Comparison of ENCODE assay signal across 11 cellular contexts in the genomic region with DNA sequence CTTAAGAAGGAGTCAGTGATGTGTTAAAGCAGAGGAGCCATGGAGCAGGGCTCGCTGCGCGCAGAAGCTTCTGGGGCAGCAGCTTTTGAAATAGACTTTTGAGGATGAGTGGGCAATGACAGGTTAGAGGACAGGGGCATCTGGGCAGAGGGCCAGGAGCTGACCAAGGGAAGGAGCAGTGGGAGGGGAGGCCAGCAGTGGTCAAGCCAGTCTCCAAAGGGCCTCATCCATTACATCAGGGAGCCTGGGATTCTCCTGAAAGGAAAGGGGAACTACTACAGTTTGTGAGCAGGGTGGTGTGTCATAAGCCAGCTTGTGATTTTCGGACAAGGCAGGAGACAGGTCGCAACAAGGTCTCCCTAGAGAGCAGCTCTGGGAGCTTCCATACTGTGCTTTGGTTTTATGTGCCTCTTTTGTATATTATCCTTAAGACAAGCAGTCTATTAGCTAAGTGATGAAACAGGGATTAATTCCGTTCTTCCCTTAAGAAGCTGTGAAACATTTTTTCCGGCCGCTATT. TPM values are rescaled to one million over a fixed set of nuclear protein-coding genes. Genes with fewer than 3 reads are reported as not detected.
DNase-seq lines count a peak whose midpoint lies in the region; ATAC-seq and TF ChIP-seq lines count a peak whose summit lies in the region.
"Had no signal": no experiment of that assay in that cellular context is flagged by ENCODE, and none has a peak within 500 bp of the region (broad histone marks: within the 10 kb centered on the region; RNA-seq: fewer than 3 reads in every experiment).

No MANE protein-coding gene starts in this region.

- DNase-seq in activated CD4-positive, alpha-beta T cell treated with anti-CD3 and anti-CD28 coated beads, Interleukin-2, amount 10 ng/mL, durations not matched to agents 24 days and 14 days: no peak
- no peak for DNase-seq in activated CD4-positive, alpha-beta T cell treated with anti-CD3 and anti-CD28 coated beads, Interleukin-2, amount 10 ng/mL, durations not matched to agents 7 days and 5 days
- no peak for DNase-seq in T-helper 17 cell
- DNase-seq in fibroblast of villous mesenchyme (ENCODE audit: low read depth): peak; percentile 38
- no peak for DNase-seq in spleen
- no peak for DNase-seq in NCI-H128 (lab: John Stamatoyannopoulos, UW; ENCODE audit: unreplicated experiment)
- no peak for DNase-seq in UCSD-AML1 (lab: John Stamatoyannopoulos, UW; ENCODE audit: unreplicated experiment)
- DNase-seq in hippocampal formation (lab: John Stamatoyannopoulos, UW): no peak
- DNase-seq: naive B cell, NCI-H1436 treated with DMSO at 0.1 percent for 48 hours had no signal

- H3K4me3 Mint-ChIP-seq in activated CD4-positive, alpha-beta T cell treated with anti-CD3 and anti-CD28 coated beads, Interleukin-2, amount 10 ng/mL, durations not matched to agents 24 days and 14 days: no peak overlapping the region
- H3K4me3 Mint-ChIP-seq in activated CD4-positive, alpha-beta T cell treated with anti-CD3 and anti-CD28 coated beads, Interleukin-2, amount 10 ng/mL, durations not matched to agents 7 days and 5 days: no peak overlapping the region
- H3K4me3 Mint-ChIP-seq in T-helper 17 cell: peak overlapping the region; percentile 79
- H3K4me3 Mint-ChIP-seq: naive B cell had no signal

- peaks cover 0 to 20% (median 6%) of the 10 kb centered on the region in 6 donors for H3K4me1 ChIP-seq in spleen

- TF ChIP-seq POLR2A in spleen (IDR thresholded peaks at IDR 0.05): no peak

- CTCF ChIA-PET in activated CD4-positive, alpha-beta T cell treated with anti-CD3 and anti-CD28 coated beads, Interleukin-2, amount 10 ng/mL, durations not matched to agents 7 days and 5 days (lab: Charles Lee): interaction anchor here (0.6 to 1.1 kb wide), 4 partner anchors 8 to 58 kb away, joined by 3 to 4 read pairs (median 3); a partner anchor contains a TSS

- H3K9me3 ChIP-seq in T-helper 17 cell (ENCODE audit: control insufficient read depth, low read length, poor library complexity, severe bottlenecking) (no peaks in the 10 kb centered on the region), spleen (no peaks in the 10 kb centered on the region)
- H3K9me3 ChIP-seq: tibial nerve had no signal

- no peaks in the 10 kb centered on the region for H3K36me3 ChIP-seq in spleen
- H3K36me3 ChIP-seq: tibial nerve had no signal

- POLR2A ChIA-PET in activated CD4-positive, alpha-beta T cell treated with anti-CD3 and anti-CD28 coated beads, Interleukin-2, amount 10 ng/mL, durations not matched to agents 7 days and 5 days (lab: Charles Lee): no interaction called here

- 87 to 94% (median 91%) methylated on average over 8 of the region's 8 CpGs for WGBS in spleen, 5 donors

- H3K9me3 Mint-ChIP-seq in activated CD4-positive, alpha-beta T cell treated with anti-CD3 and anti-CD28 coated beads, Interleukin-2, amount 10 ng/mL, durations not matched to agents 24 days and 14 days: no peaks in the 10 kb centered on the region
- H3K9me3 Mint-ChIP-seq in activated CD4-positive, alpha-beta T cell treated with anti-CD3 and anti-CD28 coated beads, Interleukin-2, amount 10 ng/mL, durations not matched to agents 7 days and 5 days: peaks cover 2% of the 10 kb centered on the region
- H3K9me3 Mint-ChIP-seq: naive B cell had no signal

- TF ChIP-seq CTCF in fibroblast of villous mesenchyme (IDR thresholded peaks at IDR 0.05; ENCODE audit: insufficient read depth, low read depth, low read length): no peak
- TF ChIP-seq CTCF in spleen (IDR thresholded peaks at IDR 0.05 in 8 of 11, conservative IDR thresholded peaks at IDR 0.05 in 3 of 11): no peak

- intact Hi-C loops in activated CD4-positive, alpha-beta T cell treated with anti-CD3 and anti-CD28 coated beads, Interleukin-2, amount 10 ng/mL, durations not matched to agents 24 days and 14 days (cut with micrococcal nuclease): loop anchor here (2.0 kb wide), 1 partner anchor 58 kb away; a partner anchor contains a TSS
- intact Hi-C loops in spleen (cut with DNase I; ENCODE audit: low total_unique reads): no loop called here

- H3K27ac Mint-ChIP-seq in activated CD4-positive, alpha-beta T cell treated with anti-CD3 and anti-CD28 coated beads, Interleukin-2, amount 10 ng/mL, durations not matched to agents 24 days and 14 days: peak overlapping the region; percentile 73
- no peak overlapping the region for H3K27ac Mint-ChIP-seq in activated CD4-positive, alpha-beta T cell treated with anti-CD3 and anti-CD28 coated beads, Interleukin-2, amount 10 ng/mL, durations not matched to agents 7 days and 5 days
- H3K27ac Mint-ChIP-seq in T-helper 17 cell: peak overlapping the region; percentile 93

- H3K27me3 ChIP-seq in spleen (replicated peaks in 1 of 7): no peaks in the 10 kb centered on the region
- H3K27me3 ChIP-seq: tibial nerve had no signal

- H3K4me1 Mint-ChIP-seq in activated CD4-positive, alpha-beta T cell treated with anti-CD3 and anti-CD28 coated beads, Interleukin-2, amount 10 ng/mL, durations not matched to agents 24 days and 14 days: peaks cover 23% of the 10 kb centered on the region
- H3K4me1 Mint-ChIP-seq in activated CD4-positive, alpha-beta T cell treated with anti-CD3 and anti-CD28 coated beads, Interleukin-2, amount 10 ng/mL, durations not matched to agents 7 days and 5 days: peaks cover 31% of the 10 kb centered on the region
- H3K4me1 Mint-ChIP-seq in T-helper 17 cell: peaks cover 49% of the 10 kb centered on the region
- H3K4me1 Mint-ChIP-seq: naive B cell had no signal

- ATAC-seq in T-helper 17 cell: no peak

- H3K27me3 Mint-ChIP-seq in activated CD4-positive, alpha-beta T cell treated with anti-CD3 and anti-CD28 coated beads, Interleukin-2, amount 10 ng/mL, durations not matched to agents 24 days and 14 days: no peaks in the 10 kb centered on the region
- no peaks in the 10 kb centered on the region for H3K27me3 Mint-ChIP-seq in activated CD4-positive, alpha-beta T cell treated with anti-CD3 and anti-CD28 coated beads, Interleukin-2, amount 10 ng/mL, durations not matched to agents 7 days and 5 days
- H3K27me3 Mint-ChIP-seq in T-helper 17 cell: no peaks in the 10 kb centered on the region

- peak overlapping the region in 7 of 8 donors; percentile 37 to 72 (median 65) for H3K27ac ChIP-seq in spleen

- no peak overlapping the region for H3K4me3 ChIP-seq in fibroblast of villous mesenchyme (ENCODE audit: low read depth, low read length)
- H3K4me3 ChIP-seq in spleen: no peak overlapping the region

- H3K36me3 Mint-ChIP-seq in activated CD4-positive, alpha-beta T cell treated with anti-CD3 and anti-CD28 coated beads, Interleukin-2, amount 10 ng/mL, durations not matched to agents 24 days and 14 days (ENCODE audit: low read depth): no peaks in the 10 kb centered on the region
- H3K36me3 Mint-ChIP-seq in activated CD4-positive, alpha-beta T cell treated with anti-CD3 and anti-CD28 coated beads, Interleukin-2, amount 10 ng/mL, durations not matched to agents 7 days and 5 days (ENCODE audit: low read depth): peaks cover 3% of the 10 kb centered on the region
- H3K36me3 Mint-ChIP-seq in T-helper 17 cell (ENCODE audit: low read depth): peaks cover 3% of the 10 kb centered on the region
- H3K36me3 Mint-ChIP-seq: naive B cell had no signal

RNA-seq across cellular contexts. Expression of a gene that starts 46.6 kb away (rescaled TPM):
- total RNA-seq in activated CD4-positive, alpha-beta T cell treated with anti-CD3 and anti-CD28 coated beads, Interleukin-2, amount 10 ng/mL, durations not matched to agents 24 days and 14 days: 0.45 and 0.58 TPM in 2 replicates
- total RNA-seq in activated CD4-positive, alpha-beta T cell treated with anti-CD3 and anti-CD28 coated beads, Interleukin-2, amount 10 ng/mL, durations not matched to agents 7 days and 5 days: not detected
- total RNA-seq in T-helper 17 cell: 1 to 10 TPM; 1.3 to 1.6 TPM
- total RNA-seq in fibroblast of villous mesenchyme: not detected in 2 replicates
- 1 to 10 TPM in 2 of 7 donors, under 1 TPM in 3, not detected in 2; 0.30 to 2.3 (median 0.89) TPM for total RNA-seq in spleen
- polyA plus RNA-seq in spleen: 1 to 10 TPM in 1 of 3 donors, under 1 TPM in 2; 0.26 to 1.1 (median 0.33) TPM

RNA-seq across cellular contexts. Expression of a gene that starts 51.7 kb away (rescaled TPM):
- total RNA-seq in activated CD4-positive, alpha-beta T cell treated with anti-CD3 and anti-CD28 coated beads, Interleukin-2, amount 10 ng/mL, durations not matched to agents 24 days and 14 days: 0.05 and 0.24 TPM in 2 replicates
- not detected for total RNA-seq in activated CD4-positive, alpha-beta T cell treated with anti-CD3 and anti-CD28 coated beads, Interleukin-2, amount 10 ng/mL, durations not matched to agents 7 days and 5 days
- total RNA-seq in T-helper 17 cell (under 1 TPM; 0.60 to 0.65 TPM), fibroblast of villous mesenchyme (not detected in 2 replicates), spleen (not detected)
- under 1 TPM; 0.04 to 0.08 (median 0.06) TPM for polyA plus RNA-seq in spleen

RNA-seq across cellular contexts. Expression of a gene that starts 58.3 kb away (rescaled TPM):
- total RNA-seq in activated CD4-positive, alpha-beta T cell treated with anti-CD3 and anti-CD28 coated beads, Interleukin-2, amount 10 ng/mL, durations not matched to agents 24 days and 14 days: 51.5 and 54.8 TPM in 2 replicates
- total RNA-seq in activated CD4-positive, alpha-beta T cell treated with anti-CD3 and anti-CD28 coated beads, Interleukin-2, amount 10 ng/mL, durations not matched to agents 7 days and 5 days: 10 to 100 TPM; 80.4 to 88.0 TPM
- total RNA-seq in T-helper 17 cell: 100 to 1,000 TPM; 116 to 127 TPM
- total RNA-seq in fibroblast of villous mesenchyme: 80.9 and 94.6 TPM in 2 replicates
- total RNA-seq in spleen: 100 to 1,000 TPM; 128 to 194 (median 161) TPM
- polyA plus RNA-seq in spleen: 10 to 100 TPM; 32.9 to 49.5 (median 34.7) TPM
